In genomic region chr16:3119701-3120408, GRCh38 we compare ENCODE assay signal across 1 cellular context.
TF ChIP-seq lines count a peak whose summit lies in the region.

No MANE protein-coding gene starts in this region.

TF ChIP-seq in K562, 482 proteins besides CTCF, POLR2A, EP300 and RAD21:
- peak; percentile 46; the same call in 1 of the 2 replicates for TF ChIP-seq RBFOX2 (IDR thresholded peaks at IDR 0.05; ENCODE audit: low read depth, low read length)
- TF ChIP-seq ETS2 (tag; IDR thresholded peaks at IDR 0.05; ENCODE audit: borderline replicate concordance, poor library complexity, severe bottlenecking), result no peak
